In the genomic region with DNA sequence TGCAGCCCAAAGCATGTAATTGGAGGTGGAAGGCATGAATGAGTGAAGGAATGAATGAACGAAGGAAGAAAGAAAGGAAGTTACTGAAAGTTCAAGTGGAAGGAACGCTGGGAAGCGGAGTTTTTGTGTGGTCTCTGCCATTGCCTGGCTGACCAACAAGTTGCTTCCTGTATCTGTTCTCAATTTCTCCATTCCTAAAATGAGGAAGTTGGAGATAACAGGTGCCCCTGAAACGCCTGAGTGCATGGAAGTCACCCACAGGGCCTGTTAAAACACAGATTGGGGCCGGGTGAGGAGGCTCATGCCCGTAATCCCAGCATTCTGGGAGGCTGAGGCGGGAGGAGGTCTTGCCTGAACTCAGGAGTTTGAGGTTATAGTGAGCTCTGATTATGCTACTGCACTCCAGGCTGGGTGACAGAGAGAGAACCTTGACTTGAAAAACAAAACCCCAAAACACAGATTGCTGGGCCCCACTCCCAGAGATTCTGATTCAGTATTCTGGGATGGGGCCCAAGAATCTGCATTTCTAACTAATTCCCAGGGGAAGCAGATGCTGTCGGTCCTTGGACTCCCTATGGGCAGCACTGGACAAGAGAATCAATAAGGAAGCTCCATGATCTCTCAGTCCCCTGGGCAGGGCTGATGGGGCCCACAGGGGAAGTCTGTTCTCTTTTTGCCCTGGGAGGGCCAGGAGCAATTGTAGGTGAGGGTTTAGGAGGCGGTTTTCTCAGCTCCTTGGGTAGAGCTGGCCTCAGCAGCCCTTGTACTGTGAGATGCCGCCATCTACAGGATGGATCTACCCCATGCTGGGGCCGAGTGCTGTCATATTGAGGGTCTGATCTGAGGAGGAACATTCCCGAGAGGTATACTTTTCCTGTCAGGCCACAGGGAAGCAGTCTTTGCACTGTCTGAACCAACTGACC, we compare ENCODE assay signal across 8 cellular contexts. TPM values are rescaled to one million over a fixed set of nuclear protein-coding genes. Genes with fewer than 3 reads are reported as not detected.
A peak's percentile ranks its signal among the peaks of the same experiment; 100 is the strongest.
DNase-seq lines count a peak whose midpoint lies in the region; ATAC-seq, FAIRE-seq and TF ChIP-seq lines count a peak whose summit lies in the region.

No MANE protein-coding gene starts in this region.

- intact Hi-C loops in K562 (cut with micrococcal nuclease): loop anchor here (1.0 to 5.0 kb wide), 4 partner anchors 49 to 372 kb away; a partner anchor contains a TSS

- ATAC-seq in GM21423 (IDR thresholded peaks at IDR 0.05; ENCODE audit: unreplicated experiment) (peak; percentile 56), K562 (peak; percentile 93)

- in situ Hi-C loops in K562 (cut with MboI): no loop called here

- H3K27ac ChIP-seq in K562 (ENCODE audit: extremely low read depth, low read depth, low read length): peak overlapping the region; percentile 9; the same call in 1 of the 3 replicates

- peak overlapping the region; percentile 5; the same call in 1 of the 2 replicates for H3K4me2 ChIP-seq in K562 (ENCODE audit: insufficient read depth, low read length)

- H3K9me3 ChIP-seq in K562 (replicated peaks; ENCODE audit: control insufficient read depth, insufficient read depth, low read depth, low read length): no peaks in the 10 kb centered on the region

- CTCF ChIA-PET in K562 (lab: Yijun Ruan, JAX; ENCODE audit: low intra/inter-chr PET ratio): interaction anchor here (0.6 to 2.3 kb wide), 8 partner anchors 20 to 1843 kb away, joined by 3 to 22 read pairs (median 5); no protein-coding TSS in a partner anchor

- TF ChIP-seq POLR2A in K562 (conservative IDR thresholded peaks at IDR 0.05): no peak

- WGBS in K562 (ENCODE audit: insufficient coverage, low coverage, missing lambda C conversion rate): 27% methylated on average over 12 of the region's 12 CpGs

- no peak overlapping the region for H3K4me3 ChIP-seq in K562

- H3K36me3 ChIP-seq in K562 (ENCODE audit: control insufficient read depth, insufficient read depth, low read length): no peaks in the 10 kb centered on the region

- H3K9ac ChIP-seq in K562 (ENCODE audit: insufficient read depth in 1 of 2, low read depth in 2 of 2, low read length in 2 of 2): peak overlapping the region in 1 of 2 experiments; percentile 27; a peak in 1 of 4 replicates

- peak; percentile 84 for FAIRE-seq in K562 (lab: Jason Lieb, UNC)

- H4K20me1 ChIP-seq in K562 (replicated peaks; ENCODE audit: control insufficient read depth, insufficient read depth, low read length): no peaks in the 10 kb centered on the region

- TF ChIP-seq CTCF in K562 (IDR thresholded peaks at IDR 0.05 in 2 of 3, conservative IDR thresholded peaks at IDR 0.05 in 1 of 3; ENCODE audit: insufficient read depth in 2 of 3, low read depth in 1 of 3, low read length in 3 of 3): peak; percentile 90 to 96 (median 95)

- H3K27me3 ChIP-seq in K562 (ENCODE audit: control insufficient read depth in 2 of 2, insufficient read depth in 2 of 2, low read length in 2 of 2): no peaks in the 10 kb centered on the region

- POLR2A ChIA-PET in K562 (lab: Yijun Ruan, JAX): interaction anchor here (0.5 to 1.8 kb wide), 11 partner anchors 15 to 426 kb away, joined by 3 to 5 read pairs (median 4); a partner anchor contains a TSS

- DNase-seq in COR-L47 (lab: John Stamatoyannopoulos, UW) (peak; percentile 28), LoVo (ENCODE audit: low spot score) (peak; percentile 52), SW480 (ENCODE audit: low spot score) (peak; percentile 74), K562 (ENCODE audit: extremely low read depth in 1 of 4, low spot score in 3 of 4) (peak; percentile 84 to 90 (median 86)), islet precursor cell (peak; percentile 95), NCI-H774 (lab: John Stamatoyannopoulos, UW) (no peak)
- DNase-seq in stimulated activated CD4-positive, alpha-beta T cell treated with anti-CD3 and anti-CD28 coated beads, Interleukin-2, amount 100 ng/mL, for 24 hours: peak; percentile 35 to 46

- TF ChIP-seq EP300 in K562 (IDR thresholded peaks at IDR 0.05; ENCODE audit: low read length): no peak

- TF ChIP-seq RAD21 in K562 (CRISPR knock-in tag; conservative IDR thresholded peaks at IDR 0.05 in 1 of 2, IDR thresholded peaks at IDR 0.05 in 1 of 2): peak; percentile 91 to 96

- H3K79me2 ChIP-seq in K562 (ENCODE audit: control insufficient read depth, insufficient read depth, low read length): no peaks in the 10 kb centered on the region

- H3K9me1 ChIP-seq in K562 (ENCODE audit: control insufficient read depth, insufficient read depth, low read length): no peaks in the 10 kb centered on the region

- peaks cover 30 to 48% of the 10 kb centered on the region in 2 experiments for H3K4me1 ChIP-seq in K562 (replicated peaks in 1 of 2; ENCODE audit: control insufficient read depth in 2 of 2, insufficient read depth in 2 of 2, low read length in 2 of 2)

- no TSS peak for BruUV-seq in K562 (replicated peaks; lab: Mats Ljungman, UMichigan)

- H2AFZ ChIP-seq in K562 (ENCODE audit: low read depth, low read length): peak overlapping the region; percentile 84

TF ChIP-seq in K562, 482 proteins besides CTCF, POLR2A, EP300 and RAD21 (continues in another document):
- TF ChIP-seq ZNF384 (IDR thresholded peaks at IDR 0.05; ENCODE audit: low read depth, low read length) (0 out of 2 replicates have a peak, but pooled peaks have one; percentile 22), RHOXF2B (CRISPR knock-in tag; conservative IDR thresholded peaks at IDR 0.05) (no peak), SRSF1 (IDR thresholded peaks at IDR 0.05; ENCODE audit: low read depth, low read length) (no peak), GTF2A2 (tag; IDR thresholded peaks at IDR 0.05) (no peak), SRSF9 (IDR thresholded peaks at IDR 0.05; ENCODE audit: borderline replicate concordance, low read depth, low read length) (no peak), SNRNP70 (optimal IDR thresholded peaks at IDR 0.05; ENCODE audit: low read depth, low read length) (no peak), MYBL2 (IDR thresholded peaks at IDR 0.05; ENCODE audit: low read depth) (no peak), MYBL2 (CRISPR knock-in tag; IDR thresholded peaks at IDR 0.05; ENCODE audit: borderline replicate concordance) (no peak)

RNA-seq across cellular contexts. Expression of a gene that starts 3.3 kb away (rescaled TPM):
- not detected in 2 replicates for total RNA-seq in K562 (2011; cell fraction: chromatin; rRNA removed; ENCODE audit: low replicate concordance)
- not detected in 2 replicates for total RNA-seq in K562 (2011; cell fraction: nucleolus; rRNA removed)
- total RNA-seq in K562 (2011; cell fraction: nucleoplasm; rRNA removed): 0.07 TPM in 1 of 2 replicates, not detected in the other
- total RNA-seq in K562 (2014; rRNA removed) (not detected in 2 replicates), K562 (2014; rRNA removed; fragmentation: Illumina TruSeq; extraction: Trizol) (not detected in 2 replicates), K562 (2015; rRNA removed; fragmentation: Illumina TruSeq; extraction: Trizol) (not detected in 2 replicates), K562 (2021) (not detected in 2 replicates)
- polyA plus RNA-seq in K562 (2011; rRNA removed) (not detected in 2 replicates), K562 (2014; fragmentation: Illumina TruSeq; extraction: Trizol) (not detected in 2 replicates), K562 (2014; fragmentation: Nextera tagmentation; extraction: Ambion mirVana) (not detected), K562 (2014; rRNA removed) (0.04 TPM in 1 of 2 replicates, not detected in the other)
- not detected in 2 replicates for polyA plus RNA-seq in K562 (2011; cell fraction: cytosol; rRNA removed)
- not detected in 2 replicates for polyA plus RNA-seq in K562 (2011; cell fraction: nucleus; rRNA removed)
- 0.01 TPM in 1 of 2 replicates, not detected in the other for polyA plus RNA-seq in K562 (2012)
- not detected in 2 replicates for polyA minus RNA-seq in K562 (2011; rRNA and poly(A)+ RNA removed)
- polyA minus RNA-seq in K562 (2011; cell fraction: cytosol; rRNA and poly(A)+ RNA removed): not detected in 2 replicates
- polyA minus RNA-seq in K562 (2011; cell fraction: nucleus; rRNA and poly(A)+ RNA removed): not detected in 2 replicates

RNA-seq across cellular contexts. Expression of a gene that starts 43.2 kb away (rescaled TPM):
- 17.2 and 67.9 TPM in 2 replicates for total RNA-seq in K562 (2011; cell fraction: chromatin; rRNA removed; ENCODE audit: low replicate concordance)
- 15.8 and 18.9 TPM in 2 replicates for total RNA-seq in K562 (2011; cell fraction: nucleolus; rRNA removed)
- 46.6 and 90.9 TPM in 2 replicates for total RNA-seq in K562 (2011; cell fraction: nucleoplasm; rRNA removed)
- total RNA-seq in K562 (2014; rRNA removed) (120 and 127 TPM in 2 replicates), K562 (2014; rRNA removed; fragmentation: Illumina TruSeq; extraction: Trizol) (203 and 235 TPM in 2 replicates), K562 (2015; rRNA removed; fragmentation: Illumina TruSeq; extraction: Trizol) (222 and 230 TPM in 2 replicates), K562 (2021) (197 TPM in 2 replicates)
- polyA plus RNA-seq in K562 (2011; rRNA removed) (208 and 228 TPM in 2 replicates), K562 (2014; fragmentation: Illumina TruSeq; extraction: Trizol) (260 and 303 TPM in 2 replicates), K562 (2014; fragmentation: Nextera tagmentation; extraction: Ambion mirVana) (100 to 1,000 TPM; 178 to 212 TPM), K562 (2014; rRNA removed) (196 and 203 TPM in 2 replicates)
- polyA plus RNA-seq in K562 (2011; cell fraction: cytosol; rRNA removed): 72.6 and 105 TPM in 2 replicates
- 98.0 and 210 TPM in 2 replicates for polyA plus RNA-seq in K562 (2011; cell fraction: nucleus; rRNA removed)
- 157 and 165 TPM in 2 replicates for polyA plus RNA-seq in K562 (2012)
- polyA minus RNA-seq in K562 (2011; rRNA and poly(A)+ RNA removed): 164 and 170 TPM in 2 replicates
- polyA minus RNA-seq in K562 (2011; cell fraction: cytosol; rRNA and poly(A)+ RNA removed): 77.2 and 102 TPM in 2 replicates
- 27.7 and 67.3 TPM in 2 replicates for polyA minus RNA-seq in K562 (2011; cell fraction: nucleus; rRNA and poly(A)+ RNA removed)

RNA-seq across cellular contexts. Expression of a gene that starts 48.4 kb away (rescaled TPM):
- 11.3 and 16.3 TPM in 2 replicates for total RNA-seq in K562 (2011; cell fraction: chromatin; rRNA removed; ENCODE audit: low replicate concordance)
- total RNA-seq in K562 (2011; cell fraction: nucleolus; rRNA removed): 19.7 and 20.7 TPM in 2 replicates
- total RNA-seq in K562 (2011; cell fraction: nucleoplasm; rRNA removed): 20.1 and 22.9 TPM in 2 replicates
- total RNA-seq in K562 (2014; rRNA removed) (12.8 and 13.1 TPM in 2 replicates), K562 (2014; rRNA removed; fragmentation: Illumina TruSeq; extraction: Trizol) (16.4 and 18.5 TPM in 2 replicates), K562 (2015; rRNA removed; fragmentation: Illumina TruSeq; extraction: Trizol) (13.2 and 14.9 TPM in 2 replicates), K562 (2021) (12.3 and 13.5 TPM in 2 replicates)
- polyA plus RNA-seq in K562 (2011; rRNA removed) (17.6 and 20.5 TPM in 2 replicates), K562 (2014; fragmentation: Illumina TruSeq; extraction: Trizol) (16.0 and 18.2 TPM in 2 replicates), K562 (2014; fragmentation: Nextera tagmentation; extraction: Ambion mirVana) (1 to 10 TPM; 7.0 to 8.2 TPM), K562 (2014; rRNA removed) (10.6 and 11.8 TPM in 2 replicates)
- 10.3 and 13.5 TPM in 2 replicates for polyA plus RNA-seq in K562 (2011; cell fraction: cytosol; rRNA removed)
- 5.5 and 7.5 TPM in 2 replicates for polyA plus RNA-seq in K562 (2011; cell fraction: nucleus; rRNA removed)
- polyA plus RNA-seq in K562 (2012): 11.3 and 20.4 TPM in 2 replicates
- polyA minus RNA-seq in K562 (2011; rRNA and poly(A)+ RNA removed): 20.7 and 23.0 TPM in 2 replicates
- 6.9 and 8.2 TPM in 2 replicates for polyA minus RNA-seq in K562 (2011; cell fraction: cytosol; rRNA and poly(A)+ RNA removed)
- polyA minus RNA-seq in K562 (2011; cell fraction: nucleus; rRNA and poly(A)+ RNA removed): 2.4 and 4.1 TPM in 2 replicates
